Comparison of ENCODE assay signal across 11 cellular contexts in genomic region chr1:154407866-154408777, GRCh38. TPM values are rescaled to one million over a fixed set of nuclear protein-coding genes. Genes with fewer than 3 reads are reported as not detected.
DNase-seq lines count a peak whose midpoint lies in the region; ATAC-seq and TF ChIP-seq lines count a peak whose summit lies in the region.
"Had no signal": no experiment of that assay in that cellular context is flagged by ENCODE, and none has a peak within 500 bp of the region (broad histone marks: within the 10 kb centered on the region; RNA-seq: fewer than 3 reads in every experiment).

No MANE protein-coding gene starts in this region.

- H3K4me1 ChIP-seq in CD8-positive, alpha-beta T cell (ENCODE audit: insufficient read depth, low read length), result peaks cover 51% of the 10 kb centered on the region
- H3K4me1 ChIP-seq in OCI-LY7 (ENCODE audit: insufficient read depth, low read length, poor library complexity, severe bottlenecking), result peaks cover 40% of the 10 kb centered on the region
- H3K4me1 ChIP-seq in endocrine pancreas (ENCODE audit: control insufficient read depth, insufficient read depth, low read length), result peaks cover 9% of the 10 kb centered on the region
- H3K4me1 ChIP-seq in prostate gland (replicated peaks), result no peaks in the 10 kb centered on the region

- POLR2A ChIA-PET in CD8-positive, alpha-beta T cell (lab: Charles Lee), result interaction anchor here (0.5 to 3.5 kb wide), 7 partner anchors 11 to 80 kb away, joined by 3 to 20 read pairs (median 4); no protein-coding TSS in a partner anchor
- POLR2A ChIA-PET in OCI-LY7 (lab: Charles Lee), result interaction anchor here (0.9 kb wide), 1 partner anchor 12 kb away, joined by 3 read pairs; no protein-coding TSS in a partner anchor

- TF ChIP-seq CTCF in CD8-positive, alpha-beta T cell (IDR thresholded peaks at IDR 0.05), result no peak
- TF ChIP-seq CTCF in OCI-LY7 (conservative IDR thresholded peaks at IDR 0.05; ENCODE audit: low read length) (no peak), prostate gland (IDR thresholded peaks at IDR 0.05) (no peak)

- peaks cover 17% of the 10 kb centered on the region for H3K36me3 Mint-ChIP-seq in CD8-positive, alpha-beta T cell

- no peaks in the 10 kb centered on the region for H3K27me3 ChIP-seq in CD8-positive, alpha-beta T cell (ENCODE audit: insufficient read depth, low read length)
- H3K27me3 ChIP-seq in endocrine pancreas (ENCODE audit: control insufficient read depth, insufficient read depth, low read length) (no peaks in the 10 kb centered on the region), prostate gland (replicated peaks; ENCODE audit: insufficient read depth) (no peaks in the 10 kb centered on the region)

- H3K27ac ChIP-seq in CD8-positive, alpha-beta T cell (ENCODE audit: low read depth, low read length), result peak overlapping the region; percentile 57
- peak overlapping the region; percentile 24 for H3K27ac ChIP-seq in OCI-LY7 (ENCODE audit: low read depth, low read length, poor library complexity, severe bottlenecking)
- peak overlapping the region; percentile 97 to 98 for H3K27ac ChIP-seq in prostate gland

- TF ChIP-seq POLR2A in prostate gland (IDR thresholded peaks at IDR 0.05), result no peak

- H3K9ac ChIP-seq in endocrine pancreas (ENCODE audit: control insufficient read depth, insufficient read depth, low read length), result peak overlapping the region; percentile 78

- peak overlapping the region; percentile 93 for H3K27ac Mint-ChIP-seq in CD8-positive, alpha-beta T cell

- peak overlapping the region; percentile 48 for H3K4me3 ChIP-seq in CD8-positive, alpha-beta T cell (ENCODE audit: low read depth, low read length)
- H3K4me3 ChIP-seq in OCI-LY7 (ENCODE audit: low read depth, low read length, poor library complexity, severe bottlenecking), result peak overlapping the region; percentile 36
- peak overlapping the region; percentile 77 for H3K4me3 ChIP-seq in endocrine pancreas (ENCODE audit: control insufficient read depth, insufficient read depth, low read length)
- H3K4me3 ChIP-seq in prostate gland, result peak overlapping the region in 1 of 2 donors; percentile 84

- CTCF ChIA-PET in CD8-positive, alpha-beta T cell (lab: Charles Lee), result interaction anchor here (0.7 to 5.4 kb wide), 14 partner anchors 11 to 83 kb away, joined by 3 to 52 read pairs (median 5); no protein-coding TSS in a partner anchor
- CTCF ChIA-PET in OCI-LY7 (lab: Charles Lee; ENCODE audit: unreplicated experiment), result no interaction called here

- 51% methylated on average over 8 of the region's 8 CpGs for WGBS in prostate gland

- no peaks in the 10 kb centered on the region for H4K20me1 ChIP-seq in OCI-LY7 (ENCODE audit: insufficient read depth, low read length)

- peak overlapping the region; percentile 87 for H2AFZ ChIP-seq in OCI-LY7 (ENCODE audit: low read length)

- H3K4me3 Mint-ChIP-seq in CD8-positive, alpha-beta T cell, result peak overlapping the region; percentile 88

- H3K79me2 ChIP-seq in OCI-LY7 (ENCODE audit: insufficient read depth, low read depth, low read length), result no peaks in the 10 kb centered on the region

- no peaks in the 10 kb centered on the region for H3K9me3 ChIP-seq in CD8-positive, alpha-beta T cell (ENCODE audit: low read length)
- H3K9me3 ChIP-seq in OCI-LY7 (ENCODE audit: low read length), result no peaks in the 10 kb centered on the region
- no peaks in the 10 kb centered on the region for H3K9me3 ChIP-seq in endocrine pancreas (ENCODE audit: control insufficient read depth, low read length)
- no peaks in the 10 kb centered on the region for H3K9me3 ChIP-seq in prostate gland

- intact Hi-C loops in CD8-positive, alpha-beta T cell (cut with DNase I, micrococcal nuclease), result loop anchor here in 1 of 2 experiments (5.0 kb wide), 2 partner anchors 71 to 544 kb away; no protein-coding TSS in a partner anchor
- intact Hi-C loops in OCI-LY7 (cut with micrococcal nuclease; ENCODE audit: unreplicated experiment), result loop anchor here (1.0 kb wide), 1 partner anchor 70 kb away; no protein-coding TSS in a partner anchor
- intact Hi-C loops in prostate gland (cut with DNase I), result loop anchor here (10.0 kb wide), 2 partner anchors 53 to 147 kb away; partner anchors contain the start of gene UBE2Q1

- H3K27me3 Mint-ChIP-seq in CD8-positive, alpha-beta T cell (ENCODE audit: low read depth), result no peaks in the 10 kb centered on the region

- DNase-seq in CD8-positive, alpha-beta T cell, result no peak
- DNase-seq in OCI-LY7 (ENCODE audit: low spot score) (peak; percentile 18), prostate gland (ENCODE audit: low spot score) (peak; percentile 59), HK-2 (ENCODE audit: unreplicated experiment) (no peak)
- DNase-seq in NK-92 treated with Interleukin-12 subunit alpha and Interleukin-12 subunit beta, amount 100 ng/mL, for 24 hours (lab: John Stamatoyannopoulos, UW), result no peak
- no peak for DNase-seq in activated CD8-positive, alpha-beta memory T cell treated with anti-CD3 and anti-CD28 coated beads for 24 hours
- DNase-seq: cortex of kidney, occipital lobe, SHP77 treated with DMSO at 0.1 percent for 48 hours had no signal

- no peak for ATAC-seq in CD8-positive, alpha-beta T cell
- ATAC-seq in GM19455 (IDR thresholded peaks at IDR 0.05; ENCODE audit: unreplicated experiment), result no peak

- H3K9me3 Mint-ChIP-seq in CD8-positive, alpha-beta T cell, result no peaks in the 10 kb centered on the region

- no peaks in the 10 kb centered on the region for H3K9me2 ChIP-seq in OCI-LY7 (ENCODE audit: insufficient read depth, low read length)

- peaks cover 75% of the 10 kb centered on the region for H3K4me1 Mint-ChIP-seq in CD8-positive, alpha-beta T cell (ENCODE audit: low read depth)

- no peaks in the 10 kb centered on the region for H3K36me3 ChIP-seq in CD8-positive, alpha-beta T cell (ENCODE audit: insufficient read depth, low read length)
- H3K36me3 ChIP-seq in OCI-LY7 (ENCODE audit: insufficient read depth, low read length) (no peaks in the 10 kb centered on the region), endocrine pancreas (ENCODE audit: control insufficient read depth, insufficient read depth, low read length) (no peaks in the 10 kb centered on the region), prostate gland (no peaks in the 10 kb centered on the region)

- peak overlapping the region; percentile 70 for H3K4me2 ChIP-seq in OCI-LY7 (ENCODE audit: low read length)

- BruUV-seq in OCI-LY7 (replicated peaks; lab: Mats Ljungman, UMichigan), result no TSS peak

RNA-seq across cellular contexts. Expression of gene IL6R, which starts 3.0 kb away (rescaled TPM):
- total RNA-seq in CD8-positive, alpha-beta T cell, result 10 to 100 TPM in 1 of 2 experiments, 1 to 10 TPM in 1; 10.0 to 12.0 TPM
- not detected in 2 replicates for total RNA-seq in OCI-LY7 (2014; rRNA removed; shearing (Covaris generic))
- total RNA-seq in OCI-LY7 (2022) (not detected in 2 replicates), prostate gland (10 to 100 TPM; 70.1 to 80.7 TPM)

Comparison
In these comparisons a context has a peak if more than half of its experiments do, and no peak if none do; other contexts are left out.
1. DNase-seq: peak in OCI-LY7 (single experiment) and prostate gland (single experiment); none in CD8-positive, alpha-beta T cell (0 of 7), NK-92 treated with Interleukin-12 subunit alpha and Interleukin-12 subunit beta, amount 100 ng/mL, for 24 hours (single experiment), HK-2 (single experiment) and activated CD8-positive, alpha-beta memory T cell treated with anti-CD3 and anti-CD28 coated beads for 24 hours (single experiment).
2. H3K27ac ChIP-seq: peak in every context shown above with its lines; median percentile 98 in prostate gland; 57 in CD8-positive, alpha-beta T cell; 24 in OCI-LY7.
3. RNA of gene IL6R, which starts 3.0 kb away (total RNA-seq): 70.1 to 80.7 TPM in prostate gland and 10.0 to 12.0 TPM in CD8-positive, alpha-beta T cell; not detected in OCI-LY7; every median in the first group is over 10 times any median in the second.